Comparison of ENCODE assay signal across 24 cellular contexts in the genomic region with DNA sequence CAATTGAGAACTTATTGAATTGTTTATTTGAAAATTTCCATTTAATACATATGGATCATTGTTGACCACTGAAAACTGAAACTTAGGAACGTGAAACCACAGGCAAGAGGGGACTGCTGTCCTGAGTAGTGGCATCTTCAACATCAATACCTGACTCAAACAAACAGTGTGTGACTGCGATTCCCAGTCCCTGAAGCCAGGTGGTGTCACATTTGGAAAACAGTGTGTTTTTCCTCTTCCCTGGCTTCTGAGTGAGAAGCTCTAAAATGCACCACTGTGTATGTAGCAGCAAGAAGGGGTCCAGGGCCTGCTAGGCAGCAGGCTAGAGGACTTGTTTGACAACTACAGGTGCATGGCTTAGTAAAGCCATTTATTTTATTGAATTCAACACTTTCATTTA. TPM values are rescaled to one million over a fixed set of nuclear protein-coding genes. Genes with fewer than 3 reads are reported as not detected.
DNase-seq lines count a peak whose midpoint lies in the region; ATAC-seq and TF ChIP-seq lines count a peak whose summit lies in the region.
"Had no signal": no experiment of that assay in that cellular context is flagged by ENCODE, and none has a peak within 500 bp of the region (broad histone marks: within the 10 kb centered on the region; RNA-seq: fewer than 3 reads in every experiment).

No MANE protein-coding gene starts in this region.

- H3K4me3 Mint-ChIP-seq in stimulated activated effector memory CD8-positive, alpha-beta T cell treated with anti-CD3 and anti-CD28 coated beads, Interleukin-12 subunit alpha, Interleukin-12 subunit beta, amount 100 ng/mL, for 72 hours: no peak overlapping the region
- H3K4me3 Mint-ChIP-seq: activated CD4-positive, alpha-beta T cell treated with anti-CD3 and anti-CD28 coated beads, Interleukin-2, amount 10 ng/mL, durations not matched to agents 7 days and 5 days; activated naive CD8-positive, alpha-beta T cell treated with anti-CD3 and anti-CD28 coated beads for 36 hours; activated T-helper 17 cell treated with anti-CD3 and anti-CD28 coated beads, Interleukin-2, amount 50 U/mL, for 72 hours; natural killer cell treated with Interleukin-12 subunit alpha and Interleukin-12 subunit beta and Interleukin-15 and Interleukin-18, amount 100 ng/mL, for 72 hours; stimulated activated naive CD8-positive, alpha-beta T cell treated with anti-CD3 and anti-CD28 coated beads, Interleukin-15, Interleukin-2, amounts not matched to agents 100 ng/mL and 50 ng/mL, for 24 hours had no signal

- no peaks in the 10 kb centered on the region for H3K4me1 Mint-ChIP-seq in stimulated activated effector memory CD8-positive, alpha-beta T cell treated with anti-CD3 and anti-CD28 coated beads, Interleukin-12 subunit alpha, Interleukin-12 subunit beta, amount 100 ng/mL, for 72 hours
- H3K4me1 Mint-ChIP-seq: activated naive CD8-positive, alpha-beta T cell treated with anti-CD3 and anti-CD28 coated beads for 36 hours; activated T-helper 17 cell treated with anti-CD3 and anti-CD28 coated beads, Interleukin-2, amount 50 U/mL, for 72 hours had no signal

- H3K4me1 ChIP-seq in Panc1 (ENCODE audit: control insufficient read depth, insufficient read depth, low read length): no peaks in the 10 kb centered on the region

- peak; percentile 33 for DNase-seq in COR-L47 (lab: John Stamatoyannopoulos, UW)
- no peak for DNase-seq in Panc1 (ENCODE audit: low read depth, low spot score)
- DNase-seq in islet precursor cell: peak; percentile 56
- DNase-seq in stimulated activated effector memory CD8-positive, alpha-beta T cell treated with anti-CD3 and anti-CD28 coated beads, Interleukin-12 subunit alpha, Interleukin-12 subunit beta, amount 100 ng/mL, for 72 hours (ENCODE audit: low spot score in 2 of 2): no peak
- DNase-seq: activated CD4-positive, alpha-beta T cell treated with anti-CD3 and anti-CD28 coated beads, Interleukin-2, amount 10 ng/mL, durations not matched to agents 7 days and 5 days; activated naive CD8-positive, alpha-beta T cell treated with anti-CD3 and anti-CD28 coated beads for 36 hours; EL; IMR-90; midbrain; NCI-H1694 treated with DMSO at 0.1 percent for 48 hours; NCI-H345; posterior cingulate gyrus; stimulated activated CD4-positive, alpha-beta T cell treated with anti-CD3 and anti-CD28 coated beads, Interleukin-2, amount 100 ng/mL, for 24 hours had no signal

- peaks cover 22% of the 10 kb centered on the region for H3K27me3 ChIP-seq in Panc1 (ENCODE audit: control insufficient read depth, insufficient read depth, low read length)
- H3K27me3 ChIP-seq: tibial nerve had no signal

- 0 out of 2 replicates have a peak, but pooled peaks have one; percentile 10 for TF ChIP-seq CTCF in 22Rv1 (IDR thresholded peaks at IDR 0.05)
- peak; percentile 17 for TF ChIP-seq CTCF in Panc1 (IDR thresholded peaks at IDR 0.05)

- BruUV-seq in Panc1 (replicated peaks; lab: Mats Ljungman, UMichigan): no TSS peak

- H3K27ac Mint-ChIP-seq in stimulated activated effector memory CD8-positive, alpha-beta T cell treated with anti-CD3 and anti-CD28 coated beads, Interleukin-12 subunit alpha, Interleukin-12 subunit beta, amount 100 ng/mL, for 72 hours: no peak overlapping the region
- H3K27ac Mint-ChIP-seq: activated CD4-positive, alpha-beta T cell treated with anti-CD3 and anti-CD28 coated beads, Interleukin-2, amount 10 ng/mL, durations not matched to agents 7 days and 5 days; activated naive CD8-positive, alpha-beta T cell treated with anti-CD3 and anti-CD28 coated beads for 36 hours; activated T-helper 17 cell treated with anti-CD3 and anti-CD28 coated beads, Interleukin-2, amount 50 U/mL, for 72 hours; natural killer cell treated with Interleukin-12 subunit alpha and Interleukin-12 subunit beta and Interleukin-15 and Interleukin-18, amount 100 ng/mL, for 72 hours; stimulated activated naive CD8-positive, alpha-beta T cell treated with anti-CD3 and anti-CD28 coated beads, Interleukin-15, Interleukin-2, amounts not matched to agents 100 ng/mL and 50 ng/mL, for 24 hours had no signal

- H3K36me3 ChIP-seq in Panc1 (ENCODE audit: control insufficient read depth, insufficient read depth, low read length): no peaks in the 10 kb centered on the region
- H3K36me3 ChIP-seq: tibial nerve had no signal

- no peaks in the 10 kb centered on the region for H3K9me3 Mint-ChIP-seq in stimulated activated effector memory CD8-positive, alpha-beta T cell treated with anti-CD3 and anti-CD28 coated beads, Interleukin-12 subunit alpha, Interleukin-12 subunit beta, amount 100 ng/mL, for 72 hours
- H3K9me3 Mint-ChIP-seq: activated CD4-positive, alpha-beta T cell treated with anti-CD3 and anti-CD28 coated beads, Interleukin-2, amount 10 ng/mL, durations not matched to agents 7 days and 5 days; activated naive CD8-positive, alpha-beta T cell treated with anti-CD3 and anti-CD28 coated beads for 36 hours; activated T-helper 17 cell treated with anti-CD3 and anti-CD28 coated beads, Interleukin-2, amount 50 U/mL, for 72 hours; natural killer cell treated with Interleukin-12 subunit alpha and Interleukin-12 subunit beta and Interleukin-15 and Interleukin-18, amount 100 ng/mL, for 72 hours; stimulated activated naive CD8-positive, alpha-beta T cell treated with anti-CD3 and anti-CD28 coated beads, Interleukin-15, Interleukin-2, amounts not matched to agents 100 ng/mL and 50 ng/mL, for 24 hours had no signal

- POLR2A ChIA-PET in Panc1 (lab: Charles Lee): no interaction called here

- no peak overlapping the region for H3K4me3 ChIP-seq in Panc1 (ENCODE audit: low read depth in 2 of 2, low read length in 2 of 2)
- H3K4me3 ChIP-seq: tibial nerve had no signal

- CTCF ChIA-PET in Panc1 (lab: Charles Lee): no interaction called here

- no peaks in the 10 kb centered on the region for H3K9me3 ChIP-seq in Panc1 (ENCODE audit: control insufficient read depth, insufficient read depth, low read depth, low read length)
- H3K9me3 ChIP-seq: tibial nerve had no signal

- no peaks in the 10 kb centered on the region for H3K36me3 Mint-ChIP-seq in stimulated activated effector memory CD8-positive, alpha-beta T cell treated with anti-CD3 and anti-CD28 coated beads, Interleukin-12 subunit alpha, Interleukin-12 subunit beta, amount 100 ng/mL, for 72 hours
- H3K36me3 Mint-ChIP-seq: activated naive CD8-positive, alpha-beta T cell treated with anti-CD3 and anti-CD28 coated beads for 36 hours; natural killer cell treated with Interleukin-12 subunit alpha and Interleukin-12 subunit beta and Interleukin-15 and Interleukin-18, amount 100 ng/mL, for 72 hours had no signal

- in situ Hi-C loops in Panc1 (cut with HindIII; ENCODE audit: low pct_unique_long_range_greater_than_20kb, low sequenced_read_pairs): no loop called here

- intact Hi-C loops in Panc1 (cut with micrococcal nuclease; ENCODE audit: unreplicated experiment): no loop called here

- ATAC-seq in Panc1: no peak
- ATAC-seq in stimulated activated effector memory CD8-positive, alpha-beta T cell treated with anti-CD3 and anti-CD28 coated beads, Interleukin-12 subunit alpha, Interleukin-12 subunit beta, amount 100 ng/mL, for 72 hours: no peak
- no peak for ATAC-seq in GM19452 (IDR thresholded peaks at IDR 0.05; ENCODE audit: unreplicated experiment)
- no peak for ATAC-seq in HG02610 (IDR thresholded peaks at IDR 0.05; ENCODE audit: unreplicated experiment)
- no peak for ATAC-seq in HG02763 (IDR thresholded peaks at IDR 0.05; ENCODE audit: unreplicated experiment)
- ATAC-seq: activated T-helper 17 cell treated with anti-CD3 and anti-CD28 coated beads, Interleukin-2, amount 50 U/mL, for 72 hours; natural killer cell treated with Interleukin-12 subunit alpha and Interleukin-12 subunit beta and Interleukin-15 and Interleukin-18, amount 100 ng/mL, for 72 hours; Right ventricle myocardium inferior had no signal

- H3K27ac ChIP-seq in 22Rv1: no peak overlapping the region
- no peak overlapping the region for H3K27ac ChIP-seq in Panc1 (ENCODE audit: low read length)
- H3K27ac ChIP-seq: tibial nerve had no signal

RNA-seq across cellular contexts. Expression of a gene that starts 10.8 kb away (rescaled TPM):
- not detected for total RNA-seq in Panc1 (2021; ENCODE audit: unreplicated experiment)
- not detected for polyA plus RNA-seq in Panc1 (2012; ENCODE audit: insufficient read length)
- total RNA-seq: activated CD4-positive, alpha-beta T cell treated with anti-CD3 and anti-CD28 coated beads, Interleukin-2, amount 10 ng/mL, durations not matched to agents 7 days and 5 days; activated T-helper 17 cell treated with anti-CD3 and anti-CD28 coated beads, Interleukin-2, amount 50 U/mL, for 72 hours; IMR-90; M059J; skeletal muscle tissue had no signal
- polyA plus RNA-seq: IMR-90 had no signal

RNA-seq across cellular contexts. Expression of a gene that starts 42.1 kb away (rescaled TPM):
- total RNA-seq in Panc1 (2021; ENCODE audit: unreplicated experiment): 258 TPM
- polyA plus RNA-seq in Panc1 (2012; ENCODE audit: insufficient read length): 326 TPM

Comparison
In these comparisons a context has a peak if more than half of its experiments do, and no peak if none do; other contexts are left out.
1. DNase-seq: peak in COR-L47 (single experiment) and islet precursor cell (single experiment); none in Panc1 (single experiment) and stimulated activated effector memory CD8-positive, alpha-beta T cell treated with anti-CD3 and anti-CD28 coated beads, Interleukin-12 subunit alpha, Interleukin-12 subunit beta, amount 100 ng/mL, for 72 hours (0 of 2).